ENCODE assay signal across 25 cellular contexts in genomic region chr10:113122947-113123346, GRCh38.
"Had no signal": no experiment of that assay in that cellular context is flagged by ENCODE, and none has a peak within 500 bp of the region (broad histone marks: within the 10 kb centered on the region; RNA-seq: fewer than 3 reads in every experiment).

No MANE protein-coding gene starts in this region.

- H3K4me1 ChIP-seq: foreskin keratinocyte, parathyroid adenoma, prostate gland had no signal

- H3K4me3 ChIP-seq: coronary artery, esophagus muscularis mucosa, gastroesophageal sphincter, heart left ventricle, hepatocyte, left ventricle myocardium inferior, lower lobe of right lung, prostate gland, right atrium auricular region, sigmoid colon, spleen, transverse colon, upper lobe of right lung, vagina had no signal

- H3K9me3 Mint-ChIP-seq: naive B cell; natural killer cell treated with Interleukin-12 subunit alpha and Interleukin-12 subunit beta and Interleukin-15 and Interleukin-18, amount 100 ng/mL, for 72 hours; neural crest cell; stimulated activated memory B cell treated with anti-CD40 and anti-IgM and Interleukin-4, amounts not matched to agents 10 μg/mL and 1 μg/mL and 100 μg/mL, for 72 hours had no signal

- H3K4me3 Mint-ChIP-seq: naive B cell; natural killer cell treated with Interleukin-12 subunit alpha and Interleukin-12 subunit beta and Interleukin-15 and Interleukin-18, amount 100 ng/mL, for 72 hours; neural crest cell; stimulated activated memory B cell treated with anti-CD40 and anti-IgM and Interleukin-4, amounts not matched to agents 10 μg/mL and 1 μg/mL and 100 μg/mL, for 72 hours had no signal

- H3K36me3 Mint-ChIP-seq: naive B cell; natural killer cell treated with Interleukin-12 subunit alpha and Interleukin-12 subunit beta and Interleukin-15 and Interleukin-18, amount 100 ng/mL, for 72 hours; stimulated activated memory B cell treated with anti-CD40 and anti-IgM and Interleukin-4, amounts not matched to agents 10 μg/mL and 1 μg/mL and 100 μg/mL, for 72 hours had no signal

- H3K27ac Mint-ChIP-seq: naive B cell; natural killer cell treated with Interleukin-12 subunit alpha and Interleukin-12 subunit beta and Interleukin-15 and Interleukin-18, amount 100 ng/mL, for 72 hours; stimulated activated memory B cell treated with anti-CD40 and anti-IgM and Interleukin-4, amounts not matched to agents 10 μg/mL and 1 μg/mL and 100 μg/mL, for 72 hours had no signal

- ATAC-seq: foreskin keratinocyte; gastroesophageal sphincter; heart left ventricle; left cardiac atrium; lower lobe of right lung; natural killer cell treated with Interleukin-12 subunit alpha and Interleukin-12 subunit beta and Interleukin-15 and Interleukin-18, amount 100 ng/mL, for 72 hours; stimulated activated memory B cell treated with anti-CD40 and anti-IgM and Interleukin-4, amounts not matched to agents 10 μg/mL and 1 μg/mL and 100 μg/mL, for 72 hours; stimulated activated naive CD8-positive, alpha-beta T cell treated with anti-CD3 and anti-CD28 coated beads, Interleukin-15, Interleukin-2, amounts not matched to agents 100 U/mL and 50 U/mL, for 24 hours; upper lobe of right lung had no signal

- H3K27ac ChIP-seq: coronary artery, esophagus muscularis mucosa, foreskin keratinocyte, gastroesophageal sphincter, heart left ventricle, hepatocyte, left ventricle myocardium inferior, lower lobe of right lung, parathyroid adenoma, prostate gland, right atrium auricular region, sigmoid colon, spleen, transverse colon, upper lobe of right lung, vagina had no signal

- DNase-seq: dermis blood vessel endothelial cell; effector memory CD4-positive, alpha-beta T cell; foreskin keratinocyte; heart left ventricle; left cardiac atrium; left ventricle myocardium inferior; lower lobe of right lung; naive B cell; sigmoid colon; spleen; stimulated activated CD4-positive, alpha-beta T cell treated with anti-CD3 and anti-CD28 coated beads, Interleukin-4, amount 100 ng/mL, for 4 hours; stimulated activated naive CD8-positive, alpha-beta T cell treated with anti-CD3 and anti-CD28 coated beads, Interleukin-15, Interleukin-2, amounts not matched to agents 100 U/mL and 50 U/mL, for 24 hours; transverse colon; upper lobe of right lung had no signal

- H3K4me1 Mint-ChIP-seq: stimulated activated memory B cell treated with anti-CD40 and anti-IgM and Interleukin-4, amounts not matched to agents 10 μg/mL and 1 μg/mL and 100 μg/mL, for 72 hours had no signal

- H3K9me3 ChIP-seq: esophagus muscularis mucosa, gastroesophageal sphincter, heart left ventricle, left ventricle myocardium inferior, lower lobe of right lung, prostate gland, right atrium auricular region, sigmoid colon, spleen, transverse colon, upper lobe of right lung, vagina had no signal

- H3K36me3 ChIP-seq: esophagus muscularis mucosa, gastroesophageal sphincter, heart left ventricle, left ventricle myocardium inferior, lower lobe of right lung, prostate gland, right atrium auricular region, sigmoid colon, spleen, transverse colon, upper lobe of right lung, vagina had no signal

- H3K27me3 ChIP-seq: esophagus muscularis mucosa, foreskin keratinocyte, gastroesophageal sphincter, hepatocyte, right atrium auricular region, sigmoid colon, transverse colon, upper lobe of right lung, vagina had no signal
